In genomic region chr2:6557737-6558136, GRCh38 we compare ENCODE assay signal across 23 cellular contexts.
DNase-seq lines count a peak whose midpoint lies in the region; ATAC-seq and TF ChIP-seq lines count a peak whose summit lies in the region.
"Had no signal": no experiment of that assay in that cellular context is flagged by ENCODE, and none has a peak within 500 bp of the region (broad histone marks: within the 10 kb centered on the region; RNA-seq: fewer than 3 reads in every experiment).

No MANE protein-coding gene starts in this region.

- H2BK5ac ChIP-seq in IMR-90 (ENCODE audit: low read depth, low read length, poor library complexity, severe bottlenecking): no peak overlapping the region

- no peak overlapping the region for H3K4ac ChIP-seq in IMR-90 (ENCODE audit: low read depth, low read length)

- no peak for TF ChIP-seq POLR2A in IMR-90 (IDR thresholded peaks at IDR 0.05; ENCODE audit: low read depth, low read length)
- no peak for TF ChIP-seq POLR2A in upper lobe of left lung (IDR thresholded peaks at IDR 0.05)

- no peak overlapping the region for H3K56ac ChIP-seq in IMR-90 (ENCODE audit: extremely low read depth, insufficient read depth, low read length)

- no peak overlapping the region for H4K91ac ChIP-seq in IMR-90 (ENCODE audit: insufficient read depth, low read depth, low read length)

- H3K27ac Mint-ChIP-seq in CD4-positive, alpha-beta memory T cell: no peak overlapping the region
- H3K27ac Mint-ChIP-seq: CD4-positive, alpha-beta T cell had no signal

- H3K36me3 ChIP-seq in IMR-90 (ENCODE audit: control insufficient read depth, insufficient read depth, low read length) (no peaks in the 10 kb centered on the region), left lung (no peaks in the 10 kb centered on the region), upper lobe of left lung (no peaks in the 10 kb centered on the region)
- H3K36me3 ChIP-seq in CD4-positive, alpha-beta memory T cell (ENCODE audit: insufficient read depth, low read length): no peaks in the 10 kb centered on the region
- H3K36me3 ChIP-seq: BLaER1 treated with 17β-estradiol and CSF1 and Interleukin-3, amounts not matched to agents 10 nM and 100 nM; MG63 had no signal

- no peak for ATAC-seq in IMR-90 (ENCODE audit: low read depth)
- peak; percentile 88 for ATAC-seq in left lung
- ATAC-seq in upper lobe of left lung (ENCODE audit: low FRiP score in 2 of 2): peak; percentile 16 to 63
- ATAC-seq in HG03175 (IDR thresholded peaks at IDR 0.05; ENCODE audit: unreplicated experiment): no peak

- peak in 1 of 4 donors; percentile 60 for TF ChIP-seq EP300 in upper lobe of left lung (IDR thresholded peaks at IDR 0.05)

- H3K14ac ChIP-seq in IMR-90 (replicated peaks; ENCODE audit: low read depth, low read length): no peak overlapping the region

- H2BK20ac ChIP-seq in IMR-90 (ENCODE audit: low read depth, low read length): 0 out of 2 replicates have a peak overlapping the region, but pooled peaks have one; percentile 54

- no peak overlapping the region for H4K5ac ChIP-seq in IMR-90 (ENCODE audit: low read depth, low read length)

- no peak overlapping the region for H3K4me3 Mint-ChIP-seq in CD4-positive, alpha-beta memory T cell
- H3K4me3 Mint-ChIP-seq: CD4-positive, alpha-beta T cell had no signal

- no peak overlapping the region for H2AK9ac ChIP-seq in IMR-90 (replicated peaks; ENCODE audit: low read depth, low read length, poor library complexity)

- no peaks in the 10 kb centered on the region for H3K4me1 Mint-ChIP-seq in CD4-positive, alpha-beta memory T cell

- H3K4me3 ChIP-seq in IMR-90 (ENCODE audit: insufficient read depth, low read depth, low read length) (no peak overlapping the region), left lung (no peak overlapping the region), upper lobe of left lung (no peak overlapping the region)
- no peak overlapping the region for H3K4me3 ChIP-seq in CD4-positive, alpha-beta memory T cell (ENCODE audit: low read length in 2 of 2)
- H3K4me3 ChIP-seq: BLaER1 treated with 17β-estradiol and CSF1 and Interleukin-3, amounts not matched to agents 10 nM and 100 nM; GM23248; MG63 had no signal

- peaks cover 0 to 1% of the 10 kb centered on the region in 2 donors for H3K27me3 Mint-ChIP-seq in CD4-positive, alpha-beta memory T cell
- H3K27me3 Mint-ChIP-seq: CD4-positive, alpha-beta T cell had no signal

- BruUV-seq in IMR-90 (replicated peaks; lab: Mats Ljungman, UMichigan): no TSS peak

- no peak for TF ChIP-seq RAD21 in IMR-90 (IDR thresholded peaks at IDR 0.05; ENCODE audit: low read length)

- DNase-seq in DMS53 (lab: John Stamatoyannopoulos, UW) (peak; percentile 75), IMR-90 (no peak), left lung (no peak), upper lobe of left lung (no peak), DMS 273 (lab: John Stamatoyannopoulos, UW; ENCODE audit: unreplicated experiment) (no peak)
- no peak for DNase-seq in CD4-positive, alpha-beta memory T cell
- DNase-seq: AML-193; CD4-positive, alpha-beta T cell; COR-L47; DMS 273 treated with DMSO at 0.1 percent for 48 hours; GM23248; H7; KG1; MG63; NCI-H1417 treated with DMSO at 0.1 percent for 48 hours; NCI-H1694 treated with DMSO at 0.1 percent for 48 hours; NCI-H2081; NCI-H2227 treated with DMSO at 0.1 percent for 48 hours; NCI-H526 treated with DMSO at 0.1 percent for 48 hours; RPMI8226; SHP77 had no signal

- H3K9me3 Mint-ChIP-seq in CD4-positive, alpha-beta memory T cell: peaks cover 0 to 4% (median 0%) of the 10 kb centered on the region in 8 donors
- H3K9me3 Mint-ChIP-seq: CD4-positive, alpha-beta T cell had no signal

- H3K27ac ChIP-seq in IMR-90 (ENCODE audit: insufficient read depth, low read length): no peak overlapping the region
- H3K27ac ChIP-seq in left lung: peak overlapping the region; percentile 14 to 45
- peak overlapping the region in 2 of 4 donors; percentile 23 to 45 for H3K27ac ChIP-seq in upper lobe of left lung
- no peak overlapping the region for H3K27ac ChIP-seq in CD4-positive, alpha-beta memory T cell (ENCODE audit: low read depth, low read length)
- H3K27ac ChIP-seq: BLaER1 treated with 17β-estradiol and CSF1 and Interleukin-3, amounts not matched to agents 10 nM and 100 nM; GM23248 had no signal

- H4K20me1 ChIP-seq in IMR-90 (ENCODE audit: insufficient read depth, low read length): no peaks in the 10 kb centered on the region
- H4K20me1 ChIP-seq: BLaER1 treated with 17β-estradiol and CSF1 and Interleukin-3, amounts not matched to agents 10 nM and 100 nM had no signal

- H3K79me1 ChIP-seq in IMR-90 (ENCODE audit: low read depth in 1 of 2, low read length in 2 of 2): no peaks in the 10 kb centered on the region

- dilution Hi-C loops in IMR-90 (cut with HindIII; ENCODE audit: low sequenced_read_pairs, unreplicated experiment): no loop called here

- CTCF ChIA-PET in IMR-90 (lab: Yijun Ruan, JAX): no interaction called here
- CTCF ChIA-PET in CD4-positive, alpha-beta memory T cell (lab: Charles Lee; ENCODE audit: partially characterized antibody): no interaction called here

- in situ Hi-C loops in IMR-90 (cut with MboI; ENCODE audit: low sequenced_read_pairs): no loop called here

- H3K4me1 ChIP-seq in IMR-90 (ENCODE audit: control insufficient read depth, insufficient read depth, low read length) (no peaks in the 10 kb centered on the region; the same call in 1 of the 2 replicates), left lung (no peaks in the 10 kb centered on the region), upper lobe of left lung (no peaks in the 10 kb centered on the region)
- no peaks in the 10 kb centered on the region for H3K4me1 ChIP-seq in CD4-positive, alpha-beta memory T cell (ENCODE audit: insufficient read depth, low read length)

- H2AK5ac ChIP-seq in IMR-90 (ENCODE audit: low read depth, low read length): no peak overlapping the region

- H3K18ac ChIP-seq in IMR-90 (ENCODE audit: low read depth, low read length): no peak overlapping the region

- H3K9me3 ChIP-seq in IMR-90 (ENCODE audit: control insufficient read depth, insufficient read depth, low read length): no peaks in the 10 kb centered on the region
- H3K9me3 ChIP-seq in left lung: no peaks in the 10 kb centered on the region
- no peaks in the 10 kb centered on the region for H3K9me3 ChIP-seq in upper lobe of left lung
- peaks cover 0 to 3% of the 10 kb centered on the region in 2 donors for H3K9me3 ChIP-seq in CD4-positive, alpha-beta memory T cell (ENCODE audit: control insufficient read depth in 1 of 2, low read length in 2 of 2)
- H3K9me3 ChIP-seq: BLaER1 treated with 17β-estradiol and CSF1 and Interleukin-3, amounts not matched to agents 10 nM and 100 nM had no signal

- no peak overlapping the region for H2BK120ac ChIP-seq in IMR-90 (ENCODE audit: low read depth, low read length)

- no peaks in the 10 kb centered on the region for H3K9me1 ChIP-seq in IMR-90 (ENCODE audit: insufficient read depth, low read length)

- H3K27me3 ChIP-seq in IMR-90 (ENCODE audit: control insufficient read depth, insufficient read depth, low read length) (no peaks in the 10 kb centered on the region), left lung (no peaks in the 10 kb centered on the region), upper lobe of left lung (no peaks in the 10 kb centered on the region)
- no peaks in the 10 kb centered on the region for H3K27me3 ChIP-seq in CD4-positive, alpha-beta memory T cell (ENCODE audit: insufficient read depth, low read length)
- H3K27me3 ChIP-seq: BLaER1 treated with 17β-estradiol and CSF1 and Interleukin-3, amounts not matched to agents 10 nM and 100 nM; MG63 had no signal

- no peak overlapping the region for H2AFZ ChIP-seq in IMR-90 (replicated peaks; ENCODE audit: low read length, poor library complexity)
- H2AFZ ChIP-seq: GM23248 had no signal

- POLR2A ChIA-PET in IMR-90 (lab: Charles Lee; ENCODE audit: unreplicated experiment): no interaction called here
- POLR2A ChIA-PET in CD4-positive, alpha-beta memory T cell (lab: Charles Lee; ENCODE audit: partially characterized antibody): no interaction called here

- intact Hi-C loops in IMR-90 (cut with micrococcal nuclease) (no loop called here), left lung (cut with DNase I) (no loop called here)
- intact Hi-C loops in CD4-positive, alpha-beta memory T cell (cut with micrococcal nuclease): no loop called here

- no peak overlapping the region for H3K23ac ChIP-seq in IMR-90 (ENCODE audit: low read depth, low read length)

- no peak overlapping the region for H2BK15ac ChIP-seq in IMR-90 (ENCODE audit: low read depth, low read length)

- H3K4me2 ChIP-seq in IMR-90 (ENCODE audit: low read depth, low read length): no peak overlapping the region
- H3K4me2 ChIP-seq: BLaER1 treated with 17β-estradiol and CSF1 and Interleukin-3, amounts not matched to agents 10 nM and 100 nM had no signal

- no peaks in the 10 kb centered on the region for H3K36me3 Mint-ChIP-seq in CD4-positive, alpha-beta memory T cell

- TF ChIP-seq CTCF in IMR-90 (conservative IDR thresholded peaks at IDR 0.05; ENCODE audit: low read depth, low read length) (no peak), left lung (IDR thresholded peaks at IDR 0.05) (no peak), upper lobe of left lung (IDR thresholded peaks at IDR 0.05) (no peak)

- no peak overlapping the region for H4K8ac ChIP-seq in IMR-90 (ENCODE audit: low read depth in 2 of 2, low read length in 2 of 2)

- no peak overlapping the region for H3K9ac ChIP-seq in IMR-90 (ENCODE audit: low read depth, low read length)
- H3K9ac ChIP-seq: BLaER1 treated with 17β-estradiol and CSF1 and Interleukin-3, amounts not matched to agents 10 nM and 100 nM; GM23248 had no signal

TF ChIP-seq in IMR-90, 13 proteins besides CTCF, POLR2A, EP300 and RAD21 (continues in another document):
- TF ChIP-seq ELK1 (IDR thresholded peaks at IDR 0.05; ENCODE audit: borderline replicate concordance, low read depth, low read length) (no peak), MAFK (IDR thresholded peaks at IDR 0.05; ENCODE audit: low read depth, low read length) (no peak), USF2 (IDR thresholded peaks at IDR 0.05; ENCODE audit: low read depth, low read length) (no peak), MXI1 (IDR thresholded peaks at IDR 0.05; ENCODE audit: borderline replicate concordance, low read depth, low read length) (no peak)

Comparison
In these comparisons a context has a peak if more than half of its experiments do, and no peak if none do; other contexts are left out.
1. ATAC-seq: peak in left lung (single experiment) and upper lobe of left lung (2 of 2); none in IMR-90 (single experiment) and HG03175 (single experiment).
2. H3K27ac ChIP-seq: peak in left lung (2 of 2); none in IMR-90 (single experiment) and CD4-positive, alpha-beta memory T cell (single experiment).